In genomic region chr12:27335364-27336145, GRCh38 we compare ENCODE assay signal across 22 cellular contexts. TPM values are rescaled to one million over a fixed set of nuclear protein-coding genes. Genes with fewer than 3 reads are reported as not detected.
DNase-seq lines count a peak whose midpoint lies in the region; ATAC-seq and TF ChIP-seq lines count a peak whose summit lies in the region.
"Had no signal": no experiment of that assay in that cellular context is flagged by ENCODE, and none has a peak within 500 bp of the region (broad histone marks: within the 10 kb centered on the region; RNA-seq: fewer than 3 reads in every experiment).

No MANE protein-coding gene starts in this region.

- H3K79me2 ChIP-seq in PC-3 (ENCODE audit: low read length): peaks cover 88% of the 10 kb centered on the region

- no peaks in the 10 kb centered on the region for H3K9me3 Mint-ChIP-seq in neural crest cell

- H3K27ac ChIP-seq in PC-3 (ENCODE audit: low read length) (peak overlapping the region; percentile 95), epithelial cell of prostate (peak overlapping the region; percentile 97)
- H3K27ac ChIP-seq: 22Rv1, dorsolateral prefrontal cortex, left lung, SJSA1, upper lobe of right lung, WERI-Rb-1 had no signal

- intact Hi-C loops in PC-3 (cut with micrococcal nuclease): loop anchor here (1.0 to 10.0 kb wide), 4 partner anchors 8 to 319 kb away; no protein-coding TSS in a partner anchor

- ATAC-seq in PC-3: peak; percentile 2
- ATAC-seq: upper lobe of right lung had no signal

- no peak for TF ChIP-seq CTCF in PC-3 (conservative IDR thresholded peaks at IDR 0.05; ENCODE audit: low read depth, low read length)
- no peak for TF ChIP-seq CTCF in neural crest cell (conservative IDR thresholded peaks at IDR 0.05)

- BruUV-seq in PC-3 (replicated peaks; lab: Mats Ljungman, UMichigan): TSS peak; percentile 42

- H3K9ac ChIP-seq in PC-3 (ENCODE audit: low read length): peak overlapping the region; percentile 91

- peaks cover 19% of the 10 kb centered on the region for H3K4me1 Mint-ChIP-seq in neural crest cell

- peaks cover 29% of the 10 kb centered on the region for H3F3A ChIP-seq in PC-3 (ENCODE audit: low read length, unreplicated experiment)

- H3K36me3 ChIP-seq in PC-3 (ENCODE audit: low read depth, low read length): peaks cover 11% of the 10 kb centered on the region; the same call in 1 of the 2 replicates
- H3K36me3 ChIP-seq: left lung, upper lobe of right lung, WERI-Rb-1 had no signal

- H3K27me3 Mint-ChIP-seq in neural crest cell (ENCODE audit: low read depth): peaks cover 62% of the 10 kb centered on the region

- H3K9me3 ChIP-seq in PC-3 (ENCODE audit: low read length): no peaks in the 10 kb centered on the region
- H3K9me3 ChIP-seq: left lung, SJSA1, upper lobe of right lung had no signal

- no peak overlapping the region for H2AFZ ChIP-seq in PC-3 (ENCODE audit: low read length)

- peaks cover 69% of the 10 kb centered on the region for H3K4me1 ChIP-seq in PC-3 (ENCODE audit: insufficient read depth, low read length)

- no peaks in the 10 kb centered on the region for H3K27me3 ChIP-seq in PC-3 (ENCODE audit: low read length)
- H3K27me3 ChIP-seq: SJSA1 had no signal

- H4K20me1 ChIP-seq in PC-3 (ENCODE audit: low read length): no peaks in the 10 kb centered on the region

- peak; percentile 24 for DNase-seq in DMS53 (lab: John Stamatoyannopoulos, UW)
- DNase-seq in DMS53 treated with DMSO at 0.1 percent for 48 hours (lab: John Stamatoyannopoulos, UW; ENCODE audit: unreplicated experiment): no peak
- DNase-seq in PC-3: peak; percentile 87
- no peak for DNase-seq in epithelial cell of prostate (ENCODE audit: low read depth, low spot score)
- no peak for DNase-seq in neural crest cell (ENCODE audit: low read depth, low spot score)
- no peak for DNase-seq in putamen (ENCODE audit: low spot score)
- no peak for DNase-seq in occipital lobe (lab: John Stamatoyannopoulos, UW)
- no peak for DNase-seq in DMS79 treated with DMSO at 0.1 percent for 48 hours (lab: John Stamatoyannopoulos, UW)
- DNase-seq: activated CD4-positive, alpha-beta T cell treated with anti-CD3 and anti-CD28 coated beads, Interleukin-2, amount 50 U/mL, for 4 hours; activated naive CD4-positive, alpha-beta T cell; amniotic stem cell; central memory CD4-positive, alpha-beta T cell; dorsolateral prefrontal cortex; left lung; MV-4-11; NCI-H1694 treated with DMSO at 0.1 percent for 48 hours; NCI-H226; stimulated activated CD4-positive, alpha-beta T cell treated with anti-CD3 and anti-CD28 coated beads, Interleukin-12 subunit alpha, Interleukin-12 subunit beta, amount 100 ng/mL, for 4 hours; upper lobe of right lung; WERI-Rb-1 had no signal

- no peak overlapping the region for H3K27ac Mint-ChIP-seq in neural crest cell (ENCODE audit: unreplicated experiment)

- peak overlapping the region; percentile 36 for H3K4me3 Mint-ChIP-seq in neural crest cell

- peak overlapping the region; percentile 85 for H3K4me2 ChIP-seq in PC-3 (ENCODE audit: low read length)

- no peaks in the 10 kb centered on the region for H3K36me3 Mint-ChIP-seq in neural crest cell (ENCODE audit: low read depth)

- peak overlapping the region; percentile 83 for H3K4me3 ChIP-seq in PC-3 (ENCODE audit: low read length)
- H3K4me3 ChIP-seq: left lung, SJSA1, upper lobe of right lung had no signal

- POLR2A ChIA-PET in PC-3 (lab: Charles Lee; ENCODE audit: unreplicated experiment): interaction anchor here (0.5 to 1.0 kb wide), 8 partner anchors 19 to 944 kb away, joined by 3 to 9 read pairs (median 4); no protein-coding TSS in a partner anchor

- H3K9me2 ChIP-seq in PC-3 (replicated peaks; ENCODE audit: low read length): no peaks in the 10 kb centered on the region

- CTCF ChIA-PET in PC-3 (lab: Charles Lee): interaction anchor here (0.6 kb wide), 1 partner anchor 320 kb away, joined by 4 read pairs; no protein-coding TSS in a partner anchor

RNA-seq across cellular contexts. Expression of gene BMAL2, which starts 2.9 kb away (rescaled TPM):
- total RNA-seq in PC-3 (2014; rRNA removed) (126 and 137 TPM in 2 replicates), neural crest cell (7.6 and 8.0 TPM in 2 replicates), occipital lobe (62.2 TPM)

Comparison
In these comparisons a context has a peak if more than half of its experiments do, and no peak if none do; other contexts are left out.
1. DNase-seq: peak in DMS53 (single experiment) and PC-3 (single experiment); none in DMS53 treated with DMSO at 0.1 percent for 48 hours (single experiment), epithelial cell of prostate (single experiment), neural crest cell (single experiment), putamen (single experiment), occipital lobe (single experiment) and DMS79 treated with DMSO at 0.1 percent for 48 hours (single experiment).